In genomic region chr22:35335468-35335867, GRCh38 we compare ENCODE assay signal across 18 cellular contexts. TPM values are rescaled to one million over a fixed set of nuclear protein-coding genes. Genes with fewer than 3 reads are reported as not detected.
A peak's percentile ranks its signal among the peaks of the same experiment; 100 is the strongest.
DNase-seq lines count a peak whose midpoint lies in the region; ATAC-seq, FAIRE-seq and TF ChIP-seq lines count a peak whose summit lies in the region.
"Had no signal": no experiment of that assay in that cellular context is flagged by ENCODE, and none has a peak within 500 bp of the region (broad histone marks: within the 10 kb centered on the region; RNA-seq: fewer than 3 reads in every experiment).

No MANE protein-coding gene starts in this region.

- H3K9ac ChIP-seq in Loucy (ENCODE audit: low read depth, low read length, poor library complexity, severe bottlenecking) (peak overlapping the region; percentile 78), K562 (ENCODE audit: insufficient read depth in 1 of 2, low read depth in 2 of 2, low read length in 2 of 2) (no peak overlapping the region; a peak in 1 of 4 replicates), parathyroid adenoma (no peak overlapping the region)

- H2AFZ ChIP-seq in Loucy (ENCODE audit: low read length) (no peak overlapping the region), K562 (ENCODE audit: low read depth, low read length) (no peak overlapping the region), parathyroid adenoma (no peak overlapping the region)

- H3K36me3 ChIP-seq in Loucy (ENCODE audit: insufficient read depth, low read length): peaks cover 9% of the 10 kb centered on the region; the same call in 1 of the 2 replicates
- peaks cover 35% of the 10 kb centered on the region; the same call in 2 of the 3 replicates for H3K36me3 ChIP-seq in K562 (ENCODE audit: control insufficient read depth, insufficient read depth, low read length)
- H3K36me3 ChIP-seq in parathyroid adenoma (ENCODE audit: control insufficient read depth, insufficient read depth, low read length): no peaks in the 10 kb centered on the region

- H3K4me1 Mint-ChIP-seq in activated T-cell treated with anti-CD3 and anti-CD28 coated beads, Interleukin-2, amount 50 U/mL, for 24 hours (ENCODE audit: low read depth): peaks cover 27% of the 10 kb centered on the region

- CTCF ChIA-PET in K562 (lab: Yijun Ruan, JAX; ENCODE audit: low intra/inter-chr PET ratio): no interaction called here

- H3K27ac ChIP-seq in K562 (ENCODE audit: extremely low read depth, low read depth, low read length): no peak overlapping the region
- H3K27ac ChIP-seq in parathyroid adenoma: peak overlapping the region; percentile 83
- H3K27ac ChIP-seq: tibial nerve had no signal

- H3K9me3 ChIP-seq in Loucy (ENCODE audit: insufficient read depth, low read depth, low read length) (no peaks in the 10 kb centered on the region), K562 (replicated peaks; ENCODE audit: control insufficient read depth, insufficient read depth, low read depth, low read length) (no peaks in the 10 kb centered on the region), parathyroid adenoma (ENCODE audit: control insufficient read depth, low read length) (no peaks in the 10 kb centered on the region)
- H3K9me3 ChIP-seq: mucosa of descending colon, tibial nerve had no signal

- H3K4me3 Mint-ChIP-seq in activated T-cell treated with anti-CD3 and anti-CD28 coated beads, Interleukin-2, amount 50 U/mL, for 24 hours: no peak overlapping the region

- no peaks in the 10 kb centered on the region for H3K9me2 ChIP-seq in Loucy (replicated peaks; ENCODE audit: low read depth, low read length)

- H3K4me2 ChIP-seq in Loucy (ENCODE audit: low read depth, low read length, poor library complexity, severe bottlenecking): peak overlapping the region; percentile 79
- no peak overlapping the region for H3K4me2 ChIP-seq in K562 (ENCODE audit: insufficient read depth, low read length)
- H3K4me2 ChIP-seq in parathyroid adenoma (ENCODE audit: low read length): no peak overlapping the region

- no peak for TF ChIP-seq POLR2A in K562 (conservative IDR thresholded peaks at IDR 0.05)

- H3K27me3 ChIP-seq in Loucy (ENCODE audit: insufficient read depth, low read length, poor library complexity, severe bottlenecking): no peaks in the 10 kb centered on the region
- H3K27me3 ChIP-seq in K562 (ENCODE audit: control insufficient read depth in 2 of 2, insufficient read depth in 2 of 2, low read length in 2 of 2): no peaks in the 10 kb centered on the region
- no peaks in the 10 kb centered on the region for H3K27me3 ChIP-seq in parathyroid adenoma (ENCODE audit: control insufficient read depth, insufficient read depth, low read length)
- H3K27me3 ChIP-seq: tibial nerve had no signal

- ATAC-seq in K562: peak; percentile 45; the same call in 2 of the 3 replicates
- ATAC-seq: esophagus mucosa, mucosa of descending colon had no signal

- TF ChIP-seq EP300 in K562 (IDR thresholded peaks at IDR 0.05; ENCODE audit: low read length): no peak

- no TSS peak for BruUV-seq in K562 (replicated peaks; lab: Mats Ljungman, UMichigan)

- in situ Hi-C loops in K562 (cut with MboI): no loop called here

- H3K4me3 ChIP-seq in Loucy (ENCODE audit: low read length, poor library complexity, severe bottlenecking) (peak overlapping the region; percentile 43), K562 (no peak overlapping the region), parathyroid adenoma (ENCODE audit: low read depth, low read length) (no peak overlapping the region)
- H3K4me3 ChIP-seq: mucosa of descending colon, tibial nerve had no signal

- peak overlapping the region; percentile 53 for H3K27ac Mint-ChIP-seq in activated T-cell treated with anti-CD3 and anti-CD28 coated beads, Interleukin-2, amount 50 U/mL, for 24 hours

- peaks cover 69% of the 10 kb centered on the region for H3K4me1 ChIP-seq in Loucy (ENCODE audit: insufficient read depth, low read length, poor library complexity, severe bottlenecking)
- H3K4me1 ChIP-seq in K562 (replicated peaks in 1 of 2; ENCODE audit: control insufficient read depth in 2 of 2, insufficient read depth in 2 of 2, low read length in 2 of 2): peaks cover 2 to 15% of the 10 kb centered on the region in 2 experiments; a peak in 2 of 5 replicates
- peaks cover 15% of the 10 kb centered on the region for H3K4me1 ChIP-seq in parathyroid adenoma

- H3K9me1 ChIP-seq in K562 (ENCODE audit: control insufficient read depth, insufficient read depth, low read length): no peaks in the 10 kb centered on the region

- FAIRE-seq in K562 (lab: Jason Lieb, UNC): no peak
- FAIRE-seq: bronchial epithelial cell had no signal

- no peak for DNase-seq in activated T-cell treated with anti-CD3 and anti-CD28 coated beads, Interleukin-2, amount 50 U/mL, for 24 hours
- DNase-seq in activated T-cell treated with anti-CD3 and anti-CD28 coated beads, Interleukin-2, amount 50 U/mL, for 48 hours: no peak
- DNase-seq in K562 (ENCODE audit: extremely low read depth in 1 of 4, low spot score in 3 of 4) (no peak), hepatic stellate cell (ENCODE audit: low spot score) (no peak), DMS 273 (lab: John Stamatoyannopoulos, UW; ENCODE audit: unreplicated experiment) (no peak), SKM-1 (lab: John Stamatoyannopoulos, UW; ENCODE audit: unreplicated experiment) (no peak)
- DNase-seq: ACHN; activated CD4-positive, alpha-beta T cell treated with anti-CD3 and anti-CD28 coated beads for 1 hour; activated T-cell treated with anti-CD3 and anti-CD28 coated beads for 4 hours; H7; mucosa of descending colon; NCI-H510A treated with DMSO at 0.1 percent for 48 hours; stimulated activated naive CD4-positive, alpha-beta T cell treated with Interleukin-2 at 50 U/mL for 16 hours had no signal

- TF ChIP-seq CTCF in Loucy (conservative IDR thresholded peaks at IDR 0.05; ENCODE audit: low read length): peak; percentile 31; the same call in 1 of the 2 replicates
- TF ChIP-seq CTCF in K562 (IDR thresholded peaks at IDR 0.05 in 2 of 3, conservative IDR thresholded peaks at IDR 0.05 in 1 of 3; ENCODE audit: insufficient read depth in 2 of 3, low read depth in 1 of 3, low read length in 3 of 3): no peak
- TF ChIP-seq CTCF in parathyroid adenoma (IDR thresholded peaks at IDR 0.05): no peak

- H4K20me1 ChIP-seq in Loucy (ENCODE audit: insufficient read depth, low read length, poor library complexity, severe bottlenecking): no peaks in the 10 kb centered on the region
- no peaks in the 10 kb centered on the region for H4K20me1 ChIP-seq in K562 (replicated peaks; ENCODE audit: control insufficient read depth, insufficient read depth, low read length)

- peaks cover 76% of the 10 kb centered on the region for H3K36me3 Mint-ChIP-seq in activated T-cell treated with anti-CD3 and anti-CD28 coated beads, Interleukin-2, amount 50 U/mL, for 24 hours (ENCODE audit: low read depth)

- intact Hi-C loops in K562 (cut with micrococcal nuclease): no loop called here

- H3K79me2 ChIP-seq in Loucy (ENCODE audit: insufficient read depth, low read length): peaks cover 9% of the 10 kb centered on the region
- H3K79me2 ChIP-seq in K562 (ENCODE audit: control insufficient read depth, insufficient read depth, low read length): no peaks in the 10 kb centered on the region
- H3K79me2 ChIP-seq in parathyroid adenoma: no peaks in the 10 kb centered on the region

- H3K9me3 Mint-ChIP-seq in activated T-cell treated with anti-CD3 and anti-CD28 coated beads, Interleukin-2, amount 50 U/mL, for 24 hours: no peaks in the 10 kb centered on the region

- H3F3A ChIP-seq in Loucy (ENCODE audit: low read depth): peaks cover 12% of the 10 kb centered on the region; the same call in 1 of the 2 replicates

- TF ChIP-seq RAD21 in K562 (CRISPR knock-in tag; conservative IDR thresholded peaks at IDR 0.05 in 1 of 2, IDR thresholded peaks at IDR 0.05 in 1 of 2): no peak

- POLR2A ChIA-PET in K562 (lab: Yijun Ruan, JAX): interaction anchor here (0.7 to 1.0 kb wide), 2 partner anchors 26 to 83 kb away, joined by 3 to 4 read pairs; no protein-coding TSS in a partner anchor

- WGBS in K562 (ENCODE audit: insufficient coverage, low coverage, missing lambda C conversion rate): 72% methylated on average over 5 of the region's 7 CpGs

- H3K27me3 Mint-ChIP-seq in activated T-cell treated with anti-CD3 and anti-CD28 coated beads, Interleukin-2, amount 50 U/mL, for 24 hours: no peaks in the 10 kb centered on the region

RNA-seq across cellular contexts. Expression of gene TOM1, which starts 35.8 kb away (rescaled TPM):
- total RNA-seq in K562 (2011; cell fraction: chromatin; rRNA removed; ENCODE audit: low replicate concordance): 30.6 and 79.2 TPM in 2 replicates
- total RNA-seq in K562 (2011; cell fraction: nucleolus; rRNA removed): 34.5 and 38.2 TPM in 2 replicates
- 39.4 and 44.0 TPM in 2 replicates for total RNA-seq in K562 (2011; cell fraction: nucleoplasm; rRNA removed)
- total RNA-seq in K562 (2014; rRNA removed): 12.0 and 14.8 TPM in 2 replicates
- total RNA-seq in K562 (2014; rRNA removed; fragmentation: Illumina TruSeq; extraction: Trizol): 5.9 and 6.3 TPM in 2 replicates
- 9.9 and 10.3 TPM in 2 replicates for total RNA-seq in K562 (2015; rRNA removed; fragmentation: Illumina TruSeq; extraction: Trizol)
- 12.6 and 13.7 TPM in 2 replicates for total RNA-seq in K562 (2021)
- 18.2 and 24.5 TPM in 2 replicates for polyA plus RNA-seq in K562 (2011; rRNA removed)
- polyA plus RNA-seq in K562 (2011; cell fraction: cytosol; rRNA removed): 25.1 and 29.3 TPM in 2 replicates
- 23.6 and 26.8 TPM in 2 replicates for polyA plus RNA-seq in K562 (2011; cell fraction: nucleus; rRNA removed)
- 13.4 and 27.6 TPM in 2 replicates for polyA plus RNA-seq in K562 (2012)
- 17.9 and 20.6 TPM in 2 replicates for polyA plus RNA-seq in K562 (2014; fragmentation: Illumina TruSeq; extraction: Trizol)
- polyA plus RNA-seq in K562 (2014; fragmentation: Nextera tagmentation; extraction: Ambion mirVana): 1 to 10 TPM in 1 of 2 experiments, under 1 TPM in 1; 0.64 to 1.2 TPM
- 13.1 and 13.9 TPM in 2 replicates for polyA plus RNA-seq in K562 (2014; rRNA removed)
- polyA minus RNA-seq in K562 (2011; rRNA and poly(A)+ RNA removed): 18.7 and 31.6 TPM in 2 replicates
- polyA minus RNA-seq in K562 (2011; cell fraction: cytosol; rRNA and poly(A)+ RNA removed): 19.8 and 21.5 TPM in 2 replicates
- polyA minus RNA-seq in K562 (2011; cell fraction: nucleus; rRNA and poly(A)+ RNA removed): 16.8 and 30.9 TPM in 2 replicates

RNA-seq across cellular contexts. Expression of gene HMOX1, which starts 45.4 kb away (rescaled TPM):
- total RNA-seq in K562 (2011; cell fraction: chromatin; rRNA removed; ENCODE audit: low replicate concordance): not detected in 2 replicates
- not detected in 2 replicates for total RNA-seq in K562 (2011; cell fraction: nucleolus; rRNA removed)
- not detected in 2 replicates for total RNA-seq in K562 (2011; cell fraction: nucleoplasm; rRNA removed)
- not detected in 2 replicates for total RNA-seq in K562 (2014; rRNA removed)
- total RNA-seq in K562 (2014; rRNA removed; fragmentation: Illumina TruSeq; extraction: Trizol): not detected in 2 replicates
- total RNA-seq in K562 (2015; rRNA removed; fragmentation: Illumina TruSeq; extraction: Trizol): not detected in 2 replicates
- total RNA-seq in K562 (2021): 0.20 TPM in 1 of 2 replicates, not detected in the other
- 0.05 TPM in 1 of 2 replicates, not detected in the other for polyA plus RNA-seq in K562 (2011; rRNA removed)
- polyA plus RNA-seq in K562 (2011; cell fraction: cytosol; rRNA removed): 0.04 and 0.21 TPM in 2 replicates
- not detected in 2 replicates for polyA plus RNA-seq in K562 (2011; cell fraction: nucleus; rRNA removed)
- not detected in 2 replicates for polyA plus RNA-seq in K562 (2012)
- not detected in 2 replicates for polyA plus RNA-seq in K562 (2014; fragmentation: Illumina TruSeq; extraction: Trizol)
- not detected for polyA plus RNA-seq in K562 (2014; fragmentation: Nextera tagmentation; extraction: Ambion mirVana)
- polyA plus RNA-seq in K562 (2014; rRNA removed): not detected in 2 replicates
- not detected in 2 replicates for polyA minus RNA-seq in K562 (2011; rRNA and poly(A)+ RNA removed)
- not detected in 2 replicates for polyA minus RNA-seq in K562 (2011; cell fraction: cytosol; rRNA and poly(A)+ RNA removed)
- not detected in 2 replicates for polyA minus RNA-seq in K562 (2011; cell fraction: nucleus; rRNA and poly(A)+ RNA removed)
